ENCODE assay signal across 31 cellular contexts in the genomic region with DNA sequence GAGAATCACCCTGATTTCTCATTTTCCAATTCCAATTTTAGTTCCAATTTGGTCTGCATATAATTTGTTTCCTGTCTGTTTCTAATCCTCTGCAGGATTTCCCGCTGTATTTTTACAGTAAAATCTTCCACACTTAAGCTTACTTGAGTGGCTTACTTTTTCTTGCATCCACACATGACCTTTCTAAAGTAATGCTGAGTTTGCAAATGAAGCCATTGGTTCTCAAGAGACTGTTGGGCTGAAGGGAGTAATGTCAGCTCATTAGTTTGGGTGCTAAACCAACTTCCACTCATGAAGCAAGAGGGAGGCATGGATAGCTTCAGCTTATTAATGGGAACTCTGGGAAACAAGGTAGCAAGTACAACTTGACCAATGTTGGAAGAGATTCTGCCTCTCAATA.
"Had no signal": no experiment of that assay in that cellular context is flagged by ENCODE, and none has a peak within 500 bp of the region (broad histone marks: within the 10 kb centered on the region; RNA-seq: fewer than 3 reads in every experiment).

No MANE protein-coding gene starts in this region.

- DNase-seq: colonic mucosa; effector CD8-positive, alpha-beta T cell; endodermal cell; foreskin fibroblast; gastrocnemius medialis; heart left ventricle; kidney; mesenchymal stem cell; midbrain; naive thymus-derived CD8-positive, alpha-beta T cell; nephron progenitor cell; pancreas; psoas muscle; right cardiac atrium; small intestine; stimulated activated CD4-positive, alpha-beta T cell treated with anti-CD3 and anti-CD28 coated beads, Interleukin-12 subunit alpha, Interleukin-12 subunit beta, amount 100 ng/mL, for 4 hours; stimulated activated CD4-positive, alpha-beta T cell treated with anti-CD3 and anti-CD28 coated beads, Interleukin-1b, Interleukin-23, amount 100 ng/mL, for 48 hours; stimulated activated CD4-positive, alpha-beta T cell treated with anti-CD3 and anti-CD28 coated beads, Interleukin-4, amount 100 ng/mL, for 1 hour; stimulated activated CD8-positive, alpha-beta memory T cell treated with anti-CD3 and anti-CD28 coated beads, Interleukin-4, amount 100 ng/mL, for 48 hours; stimulated activated naive CD4-positive, alpha-beta T cell; stimulated activated naive CD8-positive, alpha-beta T cell treated with anti-CD3 and anti-CD28 coated beads, Interleukin-15, amount 100 ng/mL, for 72 hours; transverse colon; upper lobe of right lung; uterus had no signal

- H3K27me3 ChIP-seq: colonic mucosa, gastrocnemius medialis, hepatocyte, neutrophil, pancreas, suprapubic skin, transverse colon, upper lobe of right lung, uterus had no signal

- H3K4me1 Mint-ChIP-seq: naive thymus-derived CD8-positive, alpha-beta T cell; stimulated activated naive CD8-positive, alpha-beta T cell treated with anti-CD3 and anti-CD28 coated beads, Interleukin-15, amount 100 ng/mL, for 72 hours had no signal

- H3K4me1 ChIP-seq: colonic mucosa, gastrocnemius medialis, heart left ventricle, psoas muscle, suprapubic skin, transverse colon, upper lobe of right lung, uterus had no signal

- H3K27ac Mint-ChIP-seq: dendritic cell treated with granulocyte-macrophage colony-stimulating factor and Interleukin-4, amounts not matched to agents 40 ng/mL and 50 ng/mL, for 4 days; endodermal cell; naive thymus-derived CD8-positive, alpha-beta T cell; nephron progenitor cell; stimulated activated naive CD8-positive, alpha-beta T cell treated with anti-CD3 and anti-CD28 coated beads, Interleukin-15, amount 100 ng/mL, for 72 hours had no signal

- FAIRE-seq: kidney, small intestine had no signal

- ATAC-seq: esophagus mucosa; gastrocnemius medialis; heart left ventricle; left lobe of liver; naive thymus-derived CD8-positive, alpha-beta T cell; pancreas; psoas muscle; right cardiac atrium; stimulated activated naive CD8-positive, alpha-beta T cell treated with anti-CD3 and anti-CD28 coated beads, Interleukin-15, amount 100 ng/mL, for 72 hours; upper lobe of right lung had no signal

- H3K4me3 ChIP-seq: colonic mucosa, gastrocnemius medialis, heart left ventricle, hepatocyte, pancreas, psoas muscle, suprapubic skin, transverse colon, upper lobe of right lung, uterus had no signal

- H3K4me3 Mint-ChIP-seq: dendritic cell treated with granulocyte-macrophage colony-stimulating factor and Interleukin-4, amounts not matched to agents 40 ng/mL and 50 ng/mL, for 4 days; endodermal cell; naive thymus-derived CD8-positive, alpha-beta T cell; stimulated activated naive CD8-positive, alpha-beta T cell treated with anti-CD3 and anti-CD28 coated beads, Interleukin-15, amount 100 ng/mL, for 72 hours had no signal

- H3K9me3 Mint-ChIP-seq: dendritic cell treated with granulocyte-macrophage colony-stimulating factor and Interleukin-4, amounts not matched to agents 40 ng/mL and 50 ng/mL, for 4 days; endodermal cell; naive thymus-derived CD8-positive, alpha-beta T cell; stimulated activated naive CD8-positive, alpha-beta T cell treated with anti-CD3 and anti-CD28 coated beads, Interleukin-15, amount 100 ng/mL, for 72 hours had no signal

- H2AFZ ChIP-seq: hepatocyte had no signal

- H3K9me3 ChIP-seq: colonic mucosa, gastrocnemius medialis, heart left ventricle, neutrophil, pancreas, psoas muscle, suprapubic skin, transverse colon, upper lobe of right lung, uterus had no signal

- H3K36me3 ChIP-seq: colonic mucosa, gastrocnemius medialis, heart left ventricle, neutrophil, pancreas, suprapubic skin, transverse colon, upper lobe of right lung, uterus had no signal

- H3K79me2 ChIP-seq: hepatocyte had no signal

- H3K36me3 Mint-ChIP-seq: naive thymus-derived CD8-positive, alpha-beta T cell had no signal

- H3K27ac ChIP-seq: colonic mucosa, epithelial cell of prostate, gastrocnemius medialis, heart left ventricle, neutrophil, pancreas, psoas muscle, suprapubic skin, transverse colon, upper lobe of right lung, uterus had no signal
